In the genomic region with DNA sequence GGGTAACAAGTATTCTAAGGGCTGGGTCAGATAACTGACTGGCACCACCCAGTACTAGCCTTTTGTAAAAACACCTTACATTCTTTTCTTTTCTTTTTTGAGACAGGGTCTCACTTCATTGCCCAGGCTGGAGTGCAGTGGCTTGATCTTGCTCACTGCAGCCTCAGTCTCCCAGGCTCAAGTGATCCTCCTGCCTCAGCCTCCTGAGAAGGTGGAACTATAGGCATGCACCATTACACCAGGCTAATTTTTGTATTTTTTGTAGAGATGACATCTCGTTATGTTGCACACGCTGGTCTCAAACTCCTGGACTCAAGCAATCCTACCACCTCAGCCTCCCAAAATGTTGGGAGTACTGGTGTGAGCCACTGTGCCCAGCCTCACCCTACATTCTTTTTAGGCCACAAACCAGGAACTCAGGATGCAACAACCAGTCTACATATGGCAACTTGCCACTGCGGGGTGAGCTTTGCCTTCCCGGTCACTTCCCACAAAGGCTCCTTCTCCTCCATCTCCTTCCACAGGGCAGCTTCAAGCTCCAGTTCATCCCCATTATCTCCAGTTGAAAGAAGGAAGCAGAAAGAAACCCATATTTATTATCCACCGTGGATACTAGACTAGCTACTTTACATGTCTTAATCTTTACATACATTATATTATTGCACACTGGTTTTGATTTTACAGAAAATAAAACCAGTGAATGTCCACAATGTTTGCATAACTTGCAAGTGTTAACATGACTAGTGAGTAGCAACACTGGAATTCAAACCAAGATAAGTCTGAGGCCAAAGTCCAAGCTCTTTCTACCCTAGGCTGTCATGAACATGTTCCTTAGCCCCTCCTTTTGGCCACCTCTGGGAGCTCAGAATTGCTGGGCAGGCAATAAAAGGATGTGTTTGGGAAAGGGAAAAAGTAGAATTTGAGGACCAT, we compare ENCODE assay signal across 1 cellular context.
TF ChIP-seq lines count a peak whose summit lies in the region.

No MANE protein-coding gene starts in this region.

TF ChIP-seq in HepG2, 621 proteins besides CTCF, POLR2A, EP300 and RAD21 (continued from another document):
- TF ChIP-seq ARID5B (CRISPR knock-in tag; IDR thresholded peaks at IDR 0.05), result peak; percentile 94
- TF ChIP-seq GATAD1 (CRISPR knock-in tag; IDR thresholded peaks at IDR 0.05), result 0 out of 2 replicates have a peak, but pooled peaks have one; percentile 51
- peak; percentile 96 for TF ChIP-seq ARID3A (IDR thresholded peaks at IDR 0.05; ENCODE audit: low read depth, low read length)
- TF ChIP-seq ZNF24 (IDR thresholded peaks at IDR 0.05), result peak; percentile 6; the same call in 1 of the 2 replicates
